ENCODE assay signal across 21 cellular contexts in the genomic region with DNA sequence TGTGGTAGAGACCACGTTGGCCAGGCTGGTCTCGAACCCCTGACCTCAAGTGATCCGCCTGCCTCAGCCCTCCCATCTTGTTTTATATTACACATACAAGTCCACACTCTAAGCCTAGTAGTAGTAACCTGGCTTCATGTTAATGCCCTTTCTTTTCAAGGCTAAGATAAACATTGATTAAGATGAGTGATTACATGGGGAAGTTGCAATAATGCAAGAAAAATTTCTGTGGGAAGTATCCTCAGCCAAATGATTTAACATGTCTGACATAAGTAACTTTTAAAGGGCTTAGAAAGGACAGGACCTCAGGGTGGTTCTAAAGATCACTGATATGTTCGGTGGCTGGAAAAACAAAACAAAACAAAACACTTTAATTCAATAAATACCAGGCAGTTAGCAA.
"Had no signal": no experiment of that assay in that cellular context is flagged by ENCODE, and none has a peak within 500 bp of the region (broad histone marks: within the 10 kb centered on the region; RNA-seq: fewer than 3 reads in every experiment).

No MANE protein-coding gene starts in this region.

- H3K9me3 ChIP-seq: esophagus squamous epithelium, gastroesophageal sphincter, heart right ventricle, left ventricle myocardium inferior, transverse colon had no signal

- H3K9me3 Mint-ChIP-seq: central memory CD8-positive, alpha-beta T cell; naive thymus-derived CD8-positive, alpha-beta T cell; T-helper 2 cell treated with Interferon-gamma antibody and Interleukin-4, amounts not matched to agents 5 μg/mL and 100 μg/mL, for 36 hours had no signal

- H3K27me3 Mint-ChIP-seq: central memory CD8-positive, alpha-beta T cell; memory B cell; naive thymus-derived CD8-positive, alpha-beta T cell had no signal

- ATAC-seq: gastroesophageal sphincter; heart right ventricle; naive thymus-derived CD8-positive, alpha-beta T cell had no signal

- DNase-seq: activated CD4-positive, alpha-beta T cell treated with anti-CD3 and anti-CD28 coated beads, Interleukin-2, amount 50 U/mL, for 1 hour; activated CD4-positive, CD25-positive, alpha-beta regulatory T cell; activated naive CD4-positive, alpha-beta T cell treated with Interleukin-2 at 50 U/mL for 16 hours; brain microvascular endothelial cell; esophagus squamous epithelium; heart right ventricle; left ventricle myocardium inferior; naive thymus-derived CD8-positive, alpha-beta T cell; posterior cingulate gyrus; retina; stimulated activated CD4-positive, alpha-beta T cell treated with anti-CD3 and anti-CD28 coated beads, Interleukin-4, amount 100 ng/mL, for 4 hours; stimulated activated CD8-positive, alpha-beta memory T cell treated with anti-CD3 and anti-CD28 coated beads, Interleukin-4, amount 100 ng/mL, for 48 hours; stimulated activated naive CD4-positive, alpha-beta T cell treated with Interleukin-2 at 50 U/mL for 16 hours; SW 1271; transverse colon had no signal

- H3K27me3 ChIP-seq: brain microvascular endothelial cell, esophagus squamous epithelium, gastroesophageal sphincter, heart right ventricle, transverse colon had no signal

- H3K36me3 ChIP-seq: brain microvascular endothelial cell, left ventricle myocardium inferior, transverse colon had no signal

- H3K27ac ChIP-seq: brain microvascular endothelial cell, coronary artery, esophagus squamous epithelium, gastroesophageal sphincter, heart right ventricle, left ventricle myocardium inferior, skin epidermis, transverse colon had no signal

- H3K27ac Mint-ChIP-seq: memory B cell; T-helper 2 cell treated with Interferon-gamma antibody and Interleukin-4, amounts not matched to agents 5 μg/mL and 100 μg/mL, for 36 hours had no signal

- H3K4me1 ChIP-seq: gastroesophageal sphincter, transverse colon had no signal

- H3K4me3 Mint-ChIP-seq: central memory CD8-positive, alpha-beta T cell; memory B cell; T-helper 2 cell treated with Interferon-gamma antibody and Interleukin-4, amounts not matched to agents 5 μg/mL and 100 μg/mL, for 36 hours had no signal

- H3K4me3 ChIP-seq: coronary artery, esophagus squamous epithelium, gastroesophageal sphincter, heart right ventricle, left ventricle myocardium inferior, skin epidermis, transverse colon had no signal
